Comparison of ENCODE assay signal across 21 cellular contexts in the genomic region with DNA sequence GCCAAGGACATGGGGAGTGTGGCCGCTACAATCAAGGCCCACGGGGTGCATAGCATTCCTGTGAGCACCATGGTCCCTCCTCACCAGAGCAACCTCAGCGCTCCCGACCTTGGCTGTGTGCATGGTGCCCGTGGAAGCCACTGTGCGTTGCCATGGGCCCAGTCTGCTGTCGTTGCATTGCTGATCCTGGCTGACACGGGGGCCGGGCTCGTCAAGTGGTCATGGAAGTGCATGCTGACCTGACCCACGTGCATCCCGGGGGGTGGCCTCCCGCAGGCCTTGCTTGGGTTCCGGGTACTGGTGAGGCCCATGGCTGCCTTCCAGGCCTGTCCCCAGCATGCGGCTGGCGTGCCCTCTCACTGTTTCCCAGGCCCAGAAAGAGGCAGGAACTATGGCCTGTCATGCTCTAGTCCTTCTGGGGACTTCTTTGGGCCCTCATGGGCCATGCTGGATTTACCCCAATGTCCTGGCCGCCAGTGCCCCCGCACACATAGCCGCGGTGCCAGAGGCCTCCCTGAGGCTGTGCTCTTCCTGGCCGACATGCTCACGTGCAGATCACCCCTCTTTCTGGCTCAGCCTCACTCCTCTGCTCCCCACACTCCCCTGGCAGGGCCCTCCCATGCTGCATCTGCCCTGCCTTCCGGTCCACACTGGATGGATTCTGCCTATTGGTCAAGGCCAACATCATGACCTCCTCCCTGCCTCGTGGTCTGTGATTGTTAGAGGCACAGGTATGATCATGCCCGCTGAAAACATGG.
"Had no signal": no experiment of that assay in that cellular context is flagged by ENCODE, and none has a peak within 500 bp of the region (broad histone marks: within the 10 kb centered on the region; RNA-seq: fewer than 3 reads in every experiment).

No MANE protein-coding gene starts in this region.

- DNase-seq: IMR-90, Karpas-422, KG1, MG63, NCI-H1092, NCI-H1105 treated with DMSO at 0.1 percent for 48 hours, NCI-H1417 treated with DMSO at 0.1 percent for 48 hours, NCI-H146, NCI-H1694 treated with DMSO at 0.1 percent for 48 hours, NCI-H1930, NCI-H2081, NCI-H2107, NCI-H2227 treated with DMSO at 0.1 percent for 48 hours, NCI-H524, NCI-H69, NCI-H774, RPMI8226, SHP77, SJCRH30 had no signal

- H3K27ac ChIP-seq: SJCRH30 had no signal

- H3K4me3 ChIP-seq: MG63, SJCRH30 had no signal

- ATAC-seq: HepG2, SK-N-SH treated with all-trans-retinoic acid at 6 μM for 48 hours had no signal

- H3K36me3 ChIP-seq: MG63, SJCRH30 had no signal

- H3K4me1 ChIP-seq: SJCRH30 had no signal

- H3K9me3 ChIP-seq: MG63 had no signal
